Comparison of ENCODE assay signal across 17 cellular contexts in genomic region chr2:189328451-189329249, GRCh38.
A peak's percentile ranks its signal among the peaks of the same experiment; 100 is the strongest.
DNase-seq lines count a peak whose midpoint lies in the region; ATAC-seq and TF ChIP-seq lines count a peak whose summit lies in the region.
"Had no signal": no experiment of that assay in that cellular context is flagged by ENCODE, and none has a peak within 500 bp of the region (broad histone marks: within the 10 kb centered on the region; RNA-seq: fewer than 3 reads in every experiment).

No MANE protein-coding gene starts in this region.

- H3K9me3 ChIP-seq in smooth muscle cell (replicated peaks; ENCODE audit: low read depth), result no peaks in the 10 kb centered on the region
- H3K9me3 ChIP-seq: Caco-2, right lobe of liver, thyroid gland had no signal

- H4K20me1 ChIP-seq in smooth muscle cell (ENCODE audit: low read depth), result no peaks in the 10 kb centered on the region

- no peak for ATAC-seq in GM19463 (IDR thresholded peaks at IDR 0.05; ENCODE audit: unreplicated experiment)
- ATAC-seq: HepG2; right lobe of liver; stimulated activated naive B cell treated with anti-CD40 and anti-IgM and Interleukin-4, amounts not matched to agents 10 μg/mL and 1 μg/mL and 100 μg/mL, for 72 hours had no signal

- H3K4me1 ChIP-seq in smooth muscle cell (ENCODE audit: low read depth), result no peaks in the 10 kb centered on the region
- H3K4me1 ChIP-seq: Caco-2, right lobe of liver, thyroid gland had no signal

- DNase-seq in HT1080 (ENCODE audit: low read depth), result peak; percentile 71
- DNase-seq in amniotic epithelial cell (ENCODE audit: low read depth), result peak; percentile 15
- peak; percentile 72 for DNase-seq in fibroblast of mammary gland (ENCODE audit: low read depth)
- DNase-seq in smooth muscle cell (lab: John Stamatoyannopoulos, UW; ENCODE audit: unreplicated experiment), result no peak
- DNase-seq in 8988T, result no peak
- no peak for DNase-seq in SHP77 treated with DMSO at 0.1 percent for 48 hours (lab: John Stamatoyannopoulos, UW)
- DNase-seq: Caco-2; caudate nucleus; effector CD4-positive, alpha-beta T cell; islet precursor cell; NCI-H1694; right lobe of liver; stimulated activated naive B cell treated with anti-CD40 and anti-IgM and Interleukin-4, amounts not matched to agents 10 μg/mL and 1 μg/mL and 100 μg/mL, for 72 hours; thyroid gland had no signal

- H3K4me3 ChIP-seq in fibroblast of mammary gland (ENCODE audit: control insufficient read depth, low read depth, low read length), result no peak overlapping the region
- H3K4me3 ChIP-seq in smooth muscle cell, result no peak overlapping the region
- H3K4me3 ChIP-seq: lung, right lobe of liver, thyroid gland had no signal

- peak overlapping the region; percentile 56 for H2AFZ ChIP-seq in smooth muscle cell (ENCODE audit: low read depth)

- no peaks in the 10 kb centered on the region for H3K27me3 ChIP-seq in smooth muscle cell (ENCODE audit: low read depth)
- H3K27me3 ChIP-seq: right lobe of liver, thyroid gland had no signal

- no peak overlapping the region for H3K27ac ChIP-seq in smooth muscle cell (ENCODE audit: low read depth)
- H3K27ac ChIP-seq: right lobe of liver had no signal

- no peak overlapping the region for H3K4me2 ChIP-seq in smooth muscle cell

- WGBS in smooth muscle cell (ENCODE audit: low lambda C conversion rate), result 80% methylated on average over 2 of the region's 2 CpGs

- H3K79me2 ChIP-seq in smooth muscle cell (ENCODE audit: low read depth), result no peaks in the 10 kb centered on the region

- no peak overlapping the region for H3K9ac ChIP-seq in smooth muscle cell (ENCODE audit: low read depth)

- H3F3A ChIP-seq in smooth muscle cell (ENCODE audit: low read depth), result no peaks in the 10 kb centered on the region

- H3K36me3 ChIP-seq in smooth muscle cell (ENCODE audit: low read depth), result no peaks in the 10 kb centered on the region
- H3K36me3 ChIP-seq: right lobe of liver, thyroid gland had no signal

- no peak for TF ChIP-seq CTCF in fibroblast of mammary gland (conservative IDR thresholded peaks at IDR 0.05; ENCODE audit: control insufficient read depth, insufficient read depth, low read depth, low read length)
- no peak for TF ChIP-seq CTCF in smooth muscle cell (IDR thresholded peaks at IDR 0.05; ENCODE audit: borderline replicate concordance, insufficient read depth, poor library complexity, severe bottlenecking)

Comparison
In these comparisons a context has a peak if more than half of its experiments do, and no peak if none do; other contexts are left out.
1. DNase-seq: peak in HT1080 (single experiment), amniotic epithelial cell (single experiment) and fibroblast of mammary gland (single experiment); none in smooth muscle cell (single experiment), 8988T (single experiment) and SHP77 treated with DMSO at 0.1 percent for 48 hours (single experiment).